ENCODE assay signal across 34 cellular contexts in genomic region chr13:85132986-85133385, GRCh38.
"Had no signal": no experiment of that assay in that cellular context is flagged by ENCODE, and none has a peak within 500 bp of the region (broad histone marks: within the 10 kb centered on the region; RNA-seq: fewer than 3 reads in every experiment).

No MANE protein-coding gene starts in this region.

- H3K4me3 ChIP-seq: MG63 had no signal

- DNase-seq: Karpas-422, Kasumi-1, MG63, MM.1S, MV-4-11, NCI-H1048, NCI-H1092, NCI-H1092 treated with DMSO at 0.1 percent for 48 hours, NCI-H1105, NCI-H1105 treated with DMSO at 0.1 percent for 48 hours, NCI-H1417, NCI-H1417 treated with DMSO at 0.1 percent for 48 hours, NCI-H1436, NCI-H1436 treated with DMSO at 0.1 percent for 48 hours, NCI-H146, NCI-H1694, NCI-H1694 treated with DMSO at 0.1 percent for 48 hours, NCI-H187, NCI-H187 treated with DMSO at 0.1 percent for 48 hours, NCI-H1930, NCI-H2029, NCI-H2029 treated with DMSO at 0.1 percent for 48 hours, NCI-H2081, NCI-H2081 treated with DMSO at 0.1 percent for 48 hours, NCI-H2107, NCI-H2171, NCI-H2171 treated with DMSO at 0.1 percent for 48 hours, NCI-H2227 treated with DMSO at 0.1 percent for 48 hours, NCI-H226, NCI-H345, NCI-H446, NCI-H446 treated with DMSO at 0.1 percent for 48 hours, NCI-H510A had no signal

- H3K27me3 ChIP-seq: MG63 had no signal

- H3K27ac ChIP-seq: KMS-11 had no signal

- H3K9me3 ChIP-seq: MG63 had no signal

- H3K4me2 ChIP-seq: KMS-11 had no signal

- H3K9ac ChIP-seq: KMS-11 had no signal

- H3K36me3 ChIP-seq: MG63 had no signal
